In the genomic region with DNA sequence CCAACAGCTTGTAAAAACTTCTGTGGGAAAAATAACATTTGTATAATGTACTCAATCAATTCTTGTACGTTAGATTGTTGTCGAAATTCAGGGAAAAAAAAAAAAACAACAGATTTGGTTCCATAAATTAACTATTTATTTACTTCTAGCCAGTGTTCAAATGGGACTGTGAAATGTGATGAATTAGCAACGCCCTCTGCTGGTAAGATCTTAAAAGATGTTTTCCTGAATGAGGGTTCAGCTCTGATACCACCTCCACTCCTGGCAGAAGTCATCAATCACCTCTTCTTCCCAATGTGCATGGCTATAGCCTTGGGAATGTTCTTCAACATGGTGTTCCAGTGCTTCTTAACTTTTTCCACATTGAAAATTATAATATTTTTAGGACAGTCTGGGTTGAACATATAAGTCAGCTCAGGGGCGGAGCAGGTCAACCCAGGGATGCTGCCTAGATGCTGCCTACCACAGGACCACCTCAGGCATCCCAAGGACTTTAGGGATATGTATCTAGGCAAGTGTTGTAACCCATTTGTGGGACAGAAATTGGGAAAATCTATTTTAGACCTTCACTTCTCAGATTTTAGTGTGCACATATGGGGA, we compare ENCODE assay signal across 8 cellular contexts.
DNase-seq lines count a peak whose midpoint lies in the region; ATAC-seq and TF ChIP-seq lines count a peak whose summit lies in the region.

No MANE protein-coding gene starts in this region.

- no peak overlapping the region for H3K4me3 Mint-ChIP-seq in activated naive CD8-positive, alpha-beta T cell treated with anti-CD3 and anti-CD28 coated beads for 36 hours

- peak; percentile 53 for ATAC-seq in GM18858 (IDR thresholded peaks at IDR 0.05; ENCODE audit: unreplicated experiment)

- peak; percentile 40 for DNase-seq in AG20443 (ENCODE audit: low spot score)
- peak in 1 of 2 experiments; percentile 38 for DNase-seq in SJSA1 (ENCODE audit: low read depth in 1 of 2, low spot score in 2 of 2)
- DNase-seq in fibroblast of villous mesenchyme (ENCODE audit: low read depth), result peak; percentile 59
- DNase-seq in pons (ENCODE audit: low spot score), result peak; percentile 34
- DNase-seq in GF-D8 (lab: John Stamatoyannopoulos, UW), result no peak
- no peak for DNase-seq in activated naive CD8-positive, alpha-beta T cell treated with anti-CD3 and anti-CD28 coated beads for 36 hours

- TF ChIP-seq EP300 in Ishikawa (IDR thresholded peaks at IDR 0.05; ENCODE audit: borderline replicate concordance), result no peak

- no peaks in the 10 kb centered on the region for H3K27me3 ChIP-seq in SJSA1 (replicated peaks)

- no peaks in the 10 kb centered on the region for H3K9me3 Mint-ChIP-seq in activated naive CD8-positive, alpha-beta T cell treated with anti-CD3 and anti-CD28 coated beads for 36 hours

- H3K4me1 Mint-ChIP-seq in activated naive CD8-positive, alpha-beta T cell treated with anti-CD3 and anti-CD28 coated beads for 36 hours, result no peaks in the 10 kb centered on the region

- H3K27ac ChIP-seq in SJSA1, result peak overlapping the region; percentile 44; the same call in 1 of the 2 replicates

- H3K36me3 ChIP-seq in SJSA1, result no peaks in the 10 kb centered on the region

- H3K4me1 ChIP-seq in SJSA1 (replicated peaks), result peaks cover 20% of the 10 kb centered on the region

- H3K27me3 Mint-ChIP-seq in activated naive CD8-positive, alpha-beta T cell treated with anti-CD3 and anti-CD28 coated beads for 36 hours, result no peaks in the 10 kb centered on the region

- no peak overlapping the region for H3K27ac Mint-ChIP-seq in activated naive CD8-positive, alpha-beta T cell treated with anti-CD3 and anti-CD28 coated beads for 36 hours

- H3K36me3 Mint-ChIP-seq in activated naive CD8-positive, alpha-beta T cell treated with anti-CD3 and anti-CD28 coated beads for 36 hours, result no peaks in the 10 kb centered on the region

- H3K9me3 ChIP-seq in SJSA1 (replicated peaks), result no peaks in the 10 kb centered on the region

- TF ChIP-seq RAD21 in Ishikawa (IDR thresholded peaks at IDR 0.05; ENCODE audit: low read depth), result peak; percentile 75

- peak; percentile 62 for TF ChIP-seq CTCF in fibroblast of villous mesenchyme (IDR thresholded peaks at IDR 0.05; ENCODE audit: insufficient read depth, low read depth, low read length)

- H3K4me3 ChIP-seq in SJSA1 (no peak overlapping the region), fibroblast of villous mesenchyme (ENCODE audit: low read depth, low read length) (no peak overlapping the region)

TF ChIP-seq in Ishikawa, 13 proteins besides CTCF, POLR2A, EP300 and RAD21:
- TF ChIP-seq NFIC (IDR thresholded peaks at IDR 0.05) (peak; percentile 14; the same call in 1 of the 2 replicates), TCF12 (IDR thresholded peaks at IDR 0.05; ENCODE audit: low read depth) (no peak)

Comparison
In these comparisons a context has a peak if more than half of its experiments do, and no peak if none do; other contexts are left out.
1. DNase-seq: peak in AG20443 (single experiment), fibroblast of villous mesenchyme (single experiment) and pons (single experiment); none in GF-D8 (single experiment) and activated naive CD8-positive, alpha-beta T cell treated with anti-CD3 and anti-CD28 coated beads for 36 hours (single experiment).